Comparison of ENCODE assay signal across 1 cellular context in the genomic region with DNA sequence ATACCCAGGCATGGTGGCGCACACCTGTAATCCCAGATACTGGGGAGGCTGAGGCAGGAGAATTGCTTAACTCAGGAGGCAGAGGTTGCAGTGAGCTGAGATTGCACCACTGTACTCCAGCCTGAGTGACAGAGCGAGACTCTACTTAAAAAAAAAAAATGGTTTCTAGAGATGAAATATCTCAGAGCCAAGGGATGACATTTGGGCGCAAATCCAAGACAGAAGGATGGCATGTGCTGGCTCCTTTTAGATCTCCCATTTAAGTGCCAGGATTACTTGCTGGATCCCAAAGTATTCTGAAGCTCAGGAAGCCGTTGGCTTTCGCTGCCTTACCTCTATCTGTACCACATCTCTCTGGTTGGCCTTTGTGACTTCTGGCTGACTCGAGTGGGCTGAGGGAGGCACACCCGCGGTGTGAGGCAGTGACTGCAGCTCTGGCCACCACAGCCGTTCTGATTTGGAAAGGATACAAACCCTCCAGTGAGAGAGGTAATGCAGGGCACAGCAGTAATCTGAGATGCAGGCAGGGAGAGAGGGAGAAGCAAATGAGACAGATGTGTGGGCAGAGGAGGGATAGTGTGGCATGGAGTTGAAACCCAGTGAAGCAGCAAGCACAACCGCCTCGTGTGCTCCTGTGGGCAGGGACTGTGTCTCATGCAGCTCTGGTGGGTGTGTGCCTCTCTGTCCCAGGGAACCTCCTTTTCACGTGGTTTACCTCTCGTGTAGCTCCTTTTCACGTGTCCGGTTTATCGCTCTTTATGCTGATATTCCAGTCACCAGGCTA.
TF ChIP-seq lines count a peak whose summit lies in the region.

No MANE protein-coding gene starts in this region.

TF ChIP-seq in HCT116, 20 proteins besides CTCF, POLR2A, EP300 and RAD21 (continued from another document):
- TF ChIP-seq, protein P1, sequence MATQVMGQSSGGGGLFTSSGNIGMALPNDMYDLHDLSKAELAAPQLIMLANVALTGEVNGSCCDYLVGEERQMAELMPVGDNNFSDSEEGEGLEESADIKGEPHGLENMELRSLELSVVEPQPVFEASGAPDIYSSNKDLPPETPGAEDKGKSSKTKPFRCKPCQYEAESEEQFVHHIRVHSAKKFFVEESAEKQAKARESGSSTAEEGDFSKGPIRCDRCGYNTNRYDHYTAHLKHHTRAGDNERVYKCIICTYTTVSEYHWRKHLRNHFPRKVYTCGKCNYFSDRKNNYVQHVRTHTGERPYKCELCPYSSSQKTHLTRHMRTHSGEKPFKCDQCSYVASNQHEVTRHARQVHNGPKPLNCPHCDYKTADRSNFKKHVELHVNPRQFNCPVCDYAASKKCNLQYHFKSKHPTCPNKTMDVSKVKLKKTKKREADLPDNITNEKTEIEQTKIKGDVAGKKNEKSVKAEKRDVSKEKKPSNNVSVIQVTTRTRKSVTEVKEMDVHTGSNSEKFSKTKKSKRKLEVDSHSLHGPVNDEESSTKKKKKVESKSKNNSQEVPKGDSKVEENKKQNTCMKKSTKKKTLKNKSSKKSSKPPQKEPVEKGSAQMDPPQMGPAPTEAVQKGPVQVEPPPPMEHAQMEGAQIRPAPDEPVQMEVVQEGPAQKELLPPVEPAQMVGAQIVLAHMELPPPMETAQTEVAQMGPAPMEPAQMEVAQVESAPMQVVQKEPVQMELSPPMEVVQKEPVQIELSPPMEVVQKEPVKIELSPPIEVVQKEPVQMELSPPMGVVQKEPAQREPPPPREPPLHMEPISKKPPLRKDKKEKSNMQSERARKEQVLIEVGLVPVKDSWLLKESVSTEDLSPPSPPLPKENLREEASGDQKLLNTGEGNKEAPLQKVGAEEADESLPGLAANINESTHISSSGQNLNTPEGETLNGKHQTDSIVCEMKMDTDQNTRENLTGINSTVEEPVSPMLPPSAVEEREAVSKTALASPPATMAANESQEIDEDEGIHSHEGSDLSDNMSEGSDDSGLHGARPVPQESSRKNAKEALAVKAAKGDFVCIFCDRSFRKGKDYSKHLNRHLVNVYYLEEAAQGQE (IDR thresholded peaks at IDR 0.05; ENCODE audit: low read depth), result no peak
- TF ChIP-seq SP1 (IDR thresholded peaks at IDR 0.05; ENCODE audit: low read depth), result no peak
- TF ChIP-seq EGR1 (IDR thresholded peaks at IDR 0.05; ENCODE audit: low read depth), result no peak
- TF ChIP-seq, protein P2, sequence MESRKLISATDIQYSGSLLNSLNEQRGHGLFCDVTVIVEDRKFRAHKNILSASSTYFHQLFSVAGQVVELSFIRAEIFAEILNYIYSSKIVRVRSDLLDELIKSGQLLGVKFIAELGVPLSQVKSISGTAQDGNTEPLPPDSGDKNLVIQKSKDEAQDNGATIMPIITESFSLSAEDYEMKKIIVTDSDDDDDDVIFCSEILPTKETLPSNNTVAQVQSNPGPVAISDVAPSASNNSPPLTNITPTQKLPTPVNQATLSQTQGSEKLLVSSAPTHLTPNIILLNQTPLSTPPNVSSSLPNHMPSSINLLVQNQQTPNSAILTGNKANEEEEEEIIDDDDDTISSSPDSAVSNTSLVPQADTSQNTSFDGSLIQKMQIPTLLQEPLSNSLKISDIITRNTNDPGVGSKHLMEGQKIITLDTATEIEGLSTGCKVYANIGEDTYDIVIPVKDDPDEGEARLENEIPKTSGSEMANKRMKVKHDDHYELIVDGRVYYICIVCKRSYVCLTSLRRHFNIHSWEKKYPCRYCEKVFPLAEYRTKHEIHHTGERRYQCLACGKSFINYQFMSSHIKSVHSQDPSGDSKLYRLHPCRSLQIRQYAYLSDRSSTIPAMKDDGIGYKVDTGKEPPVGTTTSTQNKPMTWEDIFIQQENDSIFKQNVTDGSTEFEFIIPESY (IDR thresholded peaks at IDR 0.05; ENCODE audit: extremely low read depth, insufficient replicate concordance, low read length), result no peak
- TF ChIP-seq YY1 (IDR thresholded peaks at IDR 0.05; ENCODE audit: extremely low read depth, insufficient replicate concordance, low read depth, low read length), result no peak
- no peak for TF ChIP-seq SRF (IDR thresholded peaks at IDR 0.05; ENCODE audit: low read depth)
- TF ChIP-seq TCF7L2 (IDR thresholded peaks at IDR 0.05; ENCODE audit: borderline replicate concordance, extremely low read depth, insufficient read depth, insufficient read length), result no peak
- TF ChIP-seq CBX3 (IDR thresholded peaks at IDR 0.05; ENCODE audit: low read depth), result no peak
- no peak for TF ChIP-seq POLR2AphosphoS5 (IDR thresholded peaks at IDR 0.05; ENCODE audit: low read depth, low read length)
TF ChIP-seq in HCT116: peak in this region for 0.
